ENCODE assay signal across 8 cellular contexts in genomic region chr16:69796285-69797118, GRCh38. TPM values are rescaled to one million over a fixed set of nuclear protein-coding genes. Genes with fewer than 3 reads are reported as not detected.
A peak's percentile ranks its signal among the peaks of the same experiment; 100 is the strongest.
DNase-seq lines count a peak whose midpoint lies in the region; ATAC-seq, FAIRE-seq and TF ChIP-seq lines count a peak whose summit lies in the region.

No MANE protein-coding gene starts in this region.

- no peak overlapping the region for H4K91ac ChIP-seq in IMR-90 (ENCODE audit: insufficient read depth, low read depth, low read length)

- H3K9me3 Mint-ChIP-seq in mesothelial cell of epicardium = no peaks in the 10 kb centered on the region

- no peak overlapping the region for H3K23ac ChIP-seq in IMR-90 (ENCODE audit: low read depth, low read length)

- H3K4me3 ChIP-seq in IMR-90 (ENCODE audit: insufficient read depth, low read depth, low read length) = no peak overlapping the region
- no peak overlapping the region for H3K4me3 ChIP-seq in SU-DHL-6 (ENCODE audit: insufficient read depth, low read length, poor library complexity, severe bottlenecking)
- no peak overlapping the region for H3K4me3 ChIP-seq in endothelial cell of umbilical vein (replicated peaks in 1 of 3; ENCODE audit: insufficient read depth in 1 of 3, low read depth in 1 of 3, low read length in 3 of 3)
- H3K4me3 ChIP-seq in thyroid gland (replicated peaks in 1 of 3) = no peak overlapping the region

- no peak overlapping the region for H3K9ac ChIP-seq in IMR-90 (ENCODE audit: low read depth, low read length)
- no peak overlapping the region for H3K9ac ChIP-seq in SU-DHL-6 (ENCODE audit: low read length)
- H3K9ac ChIP-seq in endothelial cell of umbilical vein (replicated peaks; ENCODE audit: extremely low read depth, insufficient read depth, low read length) = no peak overlapping the region

- DNase-seq in NOMO-1 (lab: John Stamatoyannopoulos, UW; ENCODE audit: unreplicated experiment in 2 of 2) (peak; percentile 13), NOMO-1 treated with dmso at 0.1 percent for 144 hours (lab: John Stamatoyannopoulos, UW; ENCODE audit: unreplicated experiment) (no peak), IMR-90 (peak; percentile 77), endothelial cell of umbilical vein (ENCODE audit: low read depth, low spot score) (peak; percentile 71), mesothelial cell of epicardium (ENCODE audit: low spot score in 2 of 2, unreplicated experiment in 2 of 2) (no peak), thyroid gland (peak; percentile 26 to 34)

- CTCF ChIA-PET in IMR-90 (lab: Yijun Ruan, JAX) (interaction anchor here (1.0 to 2.6 kb wide), 4 partner anchors 52 to 145 kb away, joined by 3 to 21 read pairs (median 4); no protein-coding TSS in a partner anchor), endothelial cell of umbilical vein (lab: Charles Lee) (interaction anchor here (0.8 to 14.2 kb wide), 14 partner anchors 9 to 139 kb away, joined by 3 to 320 read pairs (median 4); no protein-coding TSS in a partner anchor)

- H3K56ac ChIP-seq in IMR-90 (ENCODE audit: extremely low read depth, insufficient read depth, low read length) = no peak overlapping the region

- H4K5ac ChIP-seq in IMR-90 (ENCODE audit: low read depth, low read length) = no peak overlapping the region

- H3K4me3 Mint-ChIP-seq in mesothelial cell of epicardium = no peak overlapping the region

- H3K27me3 Mint-ChIP-seq in mesothelial cell of epicardium (ENCODE audit: low read depth) = no peaks in the 10 kb centered on the region

- H2BK5ac ChIP-seq in IMR-90 (ENCODE audit: low read depth, low read length, poor library complexity, severe bottlenecking) = no peak overlapping the region

- H3K27me3 ChIP-seq in IMR-90 (ENCODE audit: control insufficient read depth, insufficient read depth, low read length) = no peaks in the 10 kb centered on the region
- no peaks in the 10 kb centered on the region for H3K27me3 ChIP-seq in SU-DHL-6 (ENCODE audit: low read length)
- H3K27me3 ChIP-seq in endothelial cell of umbilical vein (ENCODE audit: control insufficient read depth in 2 of 2, insufficient read depth in 2 of 2, low read length in 2 of 2) = no peaks in the 10 kb centered on the region
- no peaks in the 10 kb centered on the region for H3K27me3 ChIP-seq in thyroid gland

- H3K27ac Mint-ChIP-seq in mesothelial cell of epicardium = no peak overlapping the region

- H2BK15ac ChIP-seq in IMR-90 (ENCODE audit: low read depth, low read length) = no peak overlapping the region

- ATAC-seq in IMR-90 (ENCODE audit: low read depth) = peak; percentile 94
- no peak for ATAC-seq in GM19351 (IDR thresholded peaks at IDR 0.05; ENCODE audit: unreplicated experiment)

- H3K9me1 ChIP-seq in IMR-90 (ENCODE audit: insufficient read depth, low read length) = peaks cover 12% of the 10 kb centered on the region; the same call in 1 of the 2 replicates
- H3K9me1 ChIP-seq in endothelial cell of umbilical vein (replicated peaks; ENCODE audit: control insufficient read depth, extremely low read depth, insufficient read depth, low read length) = no peaks in the 10 kb centered on the region

- BruUV-seq in IMR-90 (replicated peaks; lab: Mats Ljungman, UMichigan) = no TSS peak
- BruUV-seq in endothelial cell of umbilical vein (replicated peaks; lab: Mats Ljungman, UMichigan) = no TSS peak

- H3K79me2 ChIP-seq in SU-DHL-6 (ENCODE audit: insufficient read depth, low read length) (no peaks in the 10 kb centered on the region), endothelial cell of umbilical vein (ENCODE audit: control insufficient read depth, insufficient read depth, low read length) (no peaks in the 10 kb centered on the region)

- H4K20me1 ChIP-seq in IMR-90 (ENCODE audit: insufficient read depth, low read length) = no peaks in the 10 kb centered on the region
- no peaks in the 10 kb centered on the region for H4K20me1 ChIP-seq in SU-DHL-6 (ENCODE audit: low read depth, low read length)
- H4K20me1 ChIP-seq in endothelial cell of umbilical vein (replicated peaks; ENCODE audit: control insufficient read depth, extremely low read depth, insufficient read depth, low read length) = no peaks in the 10 kb centered on the region

- H3K14ac ChIP-seq in IMR-90 (replicated peaks; ENCODE audit: low read depth, low read length) = 0 out of 2 replicates have a peak overlapping the region, but pooled peaks have one; percentile 5

- peak overlapping the region; percentile 6; the same call in 1 of the 2 replicates for H3K4ac ChIP-seq in IMR-90 (ENCODE audit: low read depth, low read length)

- H2AK5ac ChIP-seq in IMR-90 (ENCODE audit: low read depth, low read length) = peak overlapping the region; percentile 48; the same call in 1 of the 2 replicates

- peaks cover 3% of the 10 kb centered on the region for H3K4me1 Mint-ChIP-seq in mesothelial cell of epicardium

- H3K9me3 ChIP-seq in IMR-90 (ENCODE audit: control insufficient read depth, insufficient read depth, low read length) = no peaks in the 10 kb centered on the region
- H3K9me3 ChIP-seq in SU-DHL-6 (ENCODE audit: insufficient read depth, low read length) = no peaks in the 10 kb centered on the region
- H3K9me3 ChIP-seq in endothelial cell of umbilical vein (replicated peaks; ENCODE audit: control insufficient read depth, insufficient read depth, low read length) = no peaks in the 10 kb centered on the region
- H3K9me3 ChIP-seq in thyroid gland = no peaks in the 10 kb centered on the region

- TF ChIP-seq CTCF in IMR-90 (conservative IDR thresholded peaks at IDR 0.05; ENCODE audit: low read depth, low read length) (peak; percentile 94), SU-DHL-6 (IDR thresholded peaks at IDR 0.05; ENCODE audit: insufficient read depth, low read length, poor library complexity, severe bottlenecking) (peak; percentile 52), endothelial cell of umbilical vein (IDR thresholded peaks at IDR 0.05; ENCODE audit: extremely low read depth in 1 of 2, insufficient read depth in 1 of 2, low read depth in 1 of 2, low read length in 2 of 2) (peak; percentile 73 to 74), mesothelial cell of epicardium (IDR thresholded peaks at IDR 0.05; ENCODE audit: unreplicated experiment) (peak; percentile 94), thyroid gland (IDR thresholded peaks at IDR 0.05) (peak; percentile 89 to 95 (median 90))

- H3K4me1 ChIP-seq in IMR-90 (ENCODE audit: control insufficient read depth, insufficient read depth, low read length) (peaks cover 10% of the 10 kb centered on the region), endothelial cell of umbilical vein (ENCODE audit: control insufficient read depth, extremely low read depth, insufficient read depth, low read length) (no peaks in the 10 kb centered on the region), thyroid gland (peaks cover 0 to 4% of the 10 kb centered on the region in 2 donors)

- dilution Hi-C loops in IMR-90 (cut with HindIII; ENCODE audit: low sequenced_read_pairs, unreplicated experiment) (no loop called here), endothelial cell of umbilical vein (cut with MboI; ENCODE audit: extremely low pct_ligation_motif_present, low sequenced_read_pairs) (no loop called here)

- H3K36me3 Mint-ChIP-seq in mesothelial cell of epicardium = peaks cover 15% of the 10 kb centered on the region

- H3K18ac ChIP-seq in IMR-90 (ENCODE audit: low read depth, low read length) = no peak overlapping the region

- in situ Hi-C loops in IMR-90 (cut with MboI; ENCODE audit: low sequenced_read_pairs) = loop anchor here (5.0 kb wide), 1 partner anchor 136 kb away; no protein-coding TSS in a partner anchor

- no peaks in the 10 kb centered on the region for H3F3A ChIP-seq in SU-DHL-6 (ENCODE audit: insufficient read depth)

- FAIRE-seq in endothelial cell of umbilical vein (lab: Jason Lieb, UNC) = peak; percentile 84

- 37% methylated on average over 12 of the region's 19 CpGs; no CpG with 5 or more reads in 1 of the 2 experiments for WGBS in IMR-90 (ENCODE audit: extremely low coverage in 2 of 2, insufficient read length in 1 of 2), 2 experiments
- WGBS in thyroid gland, 2 donors = 41 to 45% methylated on average over 19 of the region's 19 CpGs

- TF ChIP-seq RAD21 in IMR-90 (IDR thresholded peaks at IDR 0.05; ENCODE audit: low read length) = peak; percentile 96

- no peaks in the 10 kb centered on the region for H3K9me2 ChIP-seq in SU-DHL-6 (replicated peaks; ENCODE audit: insufficient read depth, low read length)

- intact Hi-C loops in IMR-90 (cut with micrococcal nuclease) (loop anchor here (1.0 kb wide), 1 partner anchor 134 kb away; no protein-coding TSS in a partner anchor), endothelial cell of umbilical vein (cut with micrococcal nuclease) (loop anchor here (1.0 kb wide), 2 partner anchors 63 to 134 kb away; no protein-coding TSS in a partner anchor), thyroid gland (cut with DNase I) (no loop called here)

- TF ChIP-seq POLR2A in IMR-90 (IDR thresholded peaks at IDR 0.05; ENCODE audit: low read depth, low read length) = no peak
- no peak for TF ChIP-seq POLR2A in endothelial cell of umbilical vein (IDR thresholded peaks at IDR 0.05; ENCODE audit: low read depth, low read length)
- TF ChIP-seq POLR2A in thyroid gland (IDR thresholded peaks at IDR 0.05) = no peak

- POLR2A ChIA-PET in IMR-90 (lab: Charles Lee; ENCODE audit: unreplicated experiment) (no interaction called here), endothelial cell of umbilical vein (lab: Charles Lee) (no interaction called here)

- H3K27ac ChIP-seq in IMR-90 (ENCODE audit: insufficient read depth, low read length) (no peak overlapping the region), SU-DHL-6 (ENCODE audit: low read depth, low read length) (no peak overlapping the region), endothelial cell of umbilical vein (ENCODE audit: insufficient read depth, low read depth, low read length) (no peak overlapping the region), thyroid gland (no peak overlapping the region)

- no peak overlapping the region for H3K4me2 ChIP-seq in IMR-90 (ENCODE audit: low read depth, low read length)
- no peak overlapping the region for H3K4me2 ChIP-seq in SU-DHL-6 (ENCODE audit: low read depth, low read length, poor library complexity, severe bottlenecking)
- no peak overlapping the region for H3K4me2 ChIP-seq in endothelial cell of umbilical vein (ENCODE audit: insufficient read depth, low read length)

- H2BK120ac ChIP-seq in IMR-90 (ENCODE audit: low read depth, low read length) = no peak overlapping the region

- H2AK9ac ChIP-seq in IMR-90 (replicated peaks; ENCODE audit: low read depth, low read length, poor library complexity) = no peak overlapping the region

- peaks cover 2% of the 10 kb centered on the region for H3K36me3 ChIP-seq in IMR-90 (ENCODE audit: control insufficient read depth, insufficient read depth, low read length)
- H3K36me3 ChIP-seq in SU-DHL-6 (ENCODE audit: low read length) = no peaks in the 10 kb centered on the region
- peaks cover 0 to 7% of the 10 kb centered on the region in 2 experiments for H3K36me3 ChIP-seq in endothelial cell of umbilical vein (ENCODE audit: control insufficient read depth in 2 of 2, extremely low read depth in 1 of 2, insufficient read depth in 2 of 2, low read length in 2 of 2)
- H3K36me3 ChIP-seq in thyroid gland = peaks cover 4 to 11% of the 10 kb centered on the region in 2 donors

- H3K79me1 ChIP-seq in IMR-90 (ENCODE audit: low read depth in 1 of 2, low read length in 2 of 2) = peaks cover 6 to 11% of the 10 kb centered on the region in 2 experiments; a peak in 2 of 4 replicates

- H4K8ac ChIP-seq in IMR-90 (ENCODE audit: low read depth in 2 of 2, low read length in 2 of 2) = no peak overlapping the region

- 0 out of 2 replicates have a peak overlapping the region, but pooled peaks have one; percentile 3 for H2BK20ac ChIP-seq in IMR-90 (ENCODE audit: low read depth, low read length)

- H2AFZ ChIP-seq in IMR-90 (replicated peaks; ENCODE audit: low read length, poor library complexity) = no peak overlapping the region
- no peak overlapping the region for H2AFZ ChIP-seq in SU-DHL-6 (ENCODE audit: low read depth, low read length, severe bottlenecking)
- H2AFZ ChIP-seq in endothelial cell of umbilical vein (ENCODE audit: low read depth, low read length) = peak overlapping the region; percentile 3

RNA-seq across cellular contexts. Expression of gene WWP2, which starts 34.4 kb away (rescaled TPM):
- total RNA-seq in IMR-90 (2012; rRNA removed) = 12.7 and 14.4 TPM in 2 replicates
- 11.8 and 13.7 TPM in 2 replicates for polyA plus RNA-seq in IMR-90 (2012; rRNA removed)
- 6.5 and 8.4 TPM in 2 replicates for polyA plus RNA-seq in IMR-90 (2012; cell fraction: cytosol; rRNA removed)
- 32.2 and 32.7 TPM in 2 replicates for polyA plus RNA-seq in IMR-90 (2012; cell fraction: nucleus; rRNA removed; ENCODE audit: low replicate concordance)
- total RNA-seq in endothelial cell of umbilical vein = 43.0 and 44.9 TPM in 2 replicates
- 17.9 and 22.4 TPM in 2 replicates for polyA plus RNA-seq in endothelial cell of umbilical vein
- 14.7 and 15.4 TPM in 2 replicates for polyA plus RNA-seq in endothelial cell of umbilical vein (2011; cell fraction: cytosol; rRNA removed)
- polyA plus RNA-seq in endothelial cell of umbilical vein (2011; cell fraction: nucleus; rRNA removed) = 46.8 and 56.5 TPM in 2 replicates
- 25.8 and 27.2 TPM in 2 replicates for polyA plus RNA-seq in endothelial cell of umbilical vein (2012)
- 41.5 and 44.4 TPM in 2 replicates for polyA minus RNA-seq in endothelial cell of umbilical vein
- 15.4 TPM for polyA minus RNA-seq in endothelial cell of umbilical vein (2011; cell fraction: cytosol; rRNA and poly(A)+ RNA removed)
- polyA minus RNA-seq in endothelial cell of umbilical vein (2011; cell fraction: nucleus; rRNA and poly(A)+ RNA removed) = 36.5 and 43.5 TPM in 2 replicates
- 32.4 to 39.6 TPM (median 33.8 TPM) in 3 replicates for total RNA-seq in mesothelial cell of epicardium
- total RNA-seq in thyroid gland = 10 to 100 TPM; 35.9 to 72.1 (median 47.7) TPM

RNA-seq across cellular contexts. Expression of gene NOB1, which starts 41.8 kb away (rescaled TPM):
- total RNA-seq in IMR-90 (2012; rRNA removed) = 36.4 and 47.0 TPM in 2 replicates
- polyA plus RNA-seq in IMR-90 (2012; rRNA removed) = 58.1 and 63.2 TPM in 2 replicates
- polyA plus RNA-seq in IMR-90 (2012; cell fraction: cytosol; rRNA removed) = 57.9 and 67.8 TPM in 2 replicates
- polyA plus RNA-seq in IMR-90 (2012; cell fraction: nucleus; rRNA removed; ENCODE audit: low replicate concordance) = 25.7 and 35.4 TPM in 2 replicates
- total RNA-seq in endothelial cell of umbilical vein = 58.6 and 65.4 TPM in 2 replicates
- polyA plus RNA-seq in endothelial cell of umbilical vein = 65.0 and 66.5 TPM in 2 replicates
- polyA plus RNA-seq in endothelial cell of umbilical vein (2011; cell fraction: cytosol; rRNA removed) = 79.0 and 82.7 TPM in 2 replicates
- polyA plus RNA-seq in endothelial cell of umbilical vein (2011; cell fraction: nucleus; rRNA removed) = 38.3 and 47.5 TPM in 2 replicates
- 67.7 and 73.8 TPM in 2 replicates for polyA plus RNA-seq in endothelial cell of umbilical vein (2012)
- 43.4 and 47.1 TPM in 2 replicates for polyA minus RNA-seq in endothelial cell of umbilical vein
- 70.3 TPM for polyA minus RNA-seq in endothelial cell of umbilical vein (2011; cell fraction: cytosol; rRNA and poly(A)+ RNA removed)
- polyA minus RNA-seq in endothelial cell of umbilical vein (2011; cell fraction: nucleus; rRNA and poly(A)+ RNA removed) = 21.2 and 22.7 TPM in 2 replicates
- 52.9 to 59.4 TPM (median 56.1 TPM) in 3 replicates for total RNA-seq in mesothelial cell of epicardium
- total RNA-seq in thyroid gland = 10 to 100 TPM; 37.4 to 51.2 (median 43.1) TPM

Comparison
In these comparisons a context has a peak if more than half of its experiments do, and no peak if none do; other contexts are left out.
1. DNase-seq: peak in NOMO-1 (2 of 2), IMR-90 (single experiment), endothelial cell of umbilical vein (single experiment) and thyroid gland (2 of 2); none in NOMO-1 treated with dmso at 0.1 percent for 144 hours (single experiment) and mesothelial cell of epicardium (0 of 2).
2. Peak in every context shown above with its lines, with median percentiles within 50 percentile points of each other: CTCF ChIP-seq.